2 cellular contexts compared by ENCODE assay signal in the genomic region with DNA sequence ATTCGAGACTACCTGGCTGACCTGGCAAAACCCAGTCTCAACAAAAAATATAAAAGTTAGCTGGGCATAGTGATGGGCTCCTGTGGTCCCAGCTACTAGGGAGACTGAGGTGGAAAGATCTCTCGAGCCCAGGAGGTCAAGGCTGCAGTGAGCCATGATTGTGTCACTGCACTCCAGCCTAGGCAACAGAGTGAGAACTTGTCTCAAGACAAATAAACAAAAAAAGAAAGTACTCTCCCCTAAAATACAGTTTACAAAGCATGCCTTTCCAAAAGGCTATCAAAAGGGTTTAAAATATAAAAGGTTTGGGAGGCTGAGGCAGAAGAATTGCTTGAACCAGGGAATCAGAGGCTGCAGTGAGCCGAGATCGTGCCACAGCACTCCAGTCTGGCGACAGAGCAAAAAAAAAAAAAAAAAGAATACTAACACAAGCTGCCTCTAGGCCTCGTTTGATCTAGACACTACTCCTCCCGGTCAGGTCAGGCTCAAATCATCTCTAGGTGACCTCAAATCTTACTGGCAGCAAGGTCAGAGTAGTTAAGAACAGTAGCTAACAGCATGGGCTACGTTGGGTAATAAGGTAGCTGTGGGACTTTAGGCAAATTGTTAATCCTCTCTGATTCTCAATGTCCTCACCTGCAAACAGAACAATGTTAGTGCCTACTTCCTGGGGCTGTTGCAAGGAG.
TF ChIP-seq lines count a peak whose summit lies in the region.

No MANE protein-coding gene starts in this region.

TF ChIP-seq in WTC11, 78 proteins besides CTCF, POLR2A, EP300 and RAD21:
- TF ChIP-seq, protein P1, sequence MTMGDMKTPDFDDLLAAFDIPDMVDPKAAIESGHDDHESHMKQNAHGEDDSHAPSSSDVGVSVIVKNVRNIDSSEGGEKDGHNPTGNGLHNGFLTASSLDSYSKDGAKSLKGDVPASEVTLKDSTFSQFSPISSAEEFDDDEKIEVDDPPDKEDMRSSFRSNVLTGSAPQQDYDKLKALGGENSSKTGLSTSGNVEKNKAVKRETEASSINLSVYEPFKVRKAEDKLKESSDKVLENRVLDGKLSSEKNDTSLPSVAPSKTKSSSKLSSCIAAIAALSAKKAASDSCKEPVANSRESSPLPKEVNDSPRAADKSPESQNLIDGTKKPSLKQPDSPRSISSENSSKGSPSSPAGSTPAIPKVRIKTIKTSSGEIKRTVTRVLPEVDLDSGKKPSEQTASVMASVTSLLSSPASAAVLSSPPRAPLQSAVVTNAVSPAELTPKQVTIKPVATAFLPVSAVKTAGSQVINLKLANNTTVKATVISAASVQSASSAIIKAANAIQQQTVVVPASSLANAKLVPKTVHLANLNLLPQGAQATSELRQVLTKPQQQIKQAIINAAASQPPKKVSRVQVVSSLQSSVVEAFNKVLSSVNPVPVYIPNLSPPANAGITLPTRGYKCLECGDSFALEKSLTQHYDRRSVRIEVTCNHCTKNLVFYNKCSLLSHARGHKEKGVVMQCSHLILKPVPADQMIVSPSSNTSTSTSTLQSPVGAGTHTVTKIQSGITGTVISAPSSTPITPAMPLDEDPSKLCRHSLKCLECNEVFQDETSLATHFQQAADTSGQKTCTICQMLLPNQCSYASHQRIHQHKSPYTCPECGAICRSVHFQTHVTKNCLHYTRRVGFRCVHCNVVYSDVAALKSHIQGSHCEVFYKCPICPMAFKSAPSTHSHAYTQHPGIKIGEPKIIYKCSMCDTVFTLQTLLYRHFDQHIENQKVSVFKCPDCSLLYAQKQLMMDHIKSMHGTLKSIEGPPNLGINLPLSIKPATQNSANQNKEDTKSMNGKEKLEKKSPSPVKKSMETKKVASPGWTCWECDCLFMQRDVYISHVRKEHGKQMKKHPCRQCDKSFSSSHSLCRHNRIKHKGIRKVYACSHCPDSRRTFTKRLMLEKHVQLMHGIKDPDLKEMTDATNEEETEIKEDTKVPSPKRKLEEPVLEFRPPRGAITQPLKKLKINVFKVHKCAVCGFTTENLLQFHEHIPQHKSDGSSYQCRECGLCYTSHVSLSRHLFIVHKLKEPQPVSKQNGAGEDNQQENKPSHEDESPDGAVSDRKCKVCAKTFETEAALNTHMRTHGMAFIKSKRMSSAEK (CRISPR knock-in tag; IDR thresholded peaks at IDR 0.05; ENCODE audit: borderline replicate concordance) = no peak
- TF ChIP-seq ZNF423 (CRISPR knock-in tag; IDR thresholded peaks at IDR 0.05) (no peak), ZNF671 (CRISPR knock-in tag; IDR thresholded peaks at IDR 0.05) (no peak), EMX1 (CRISPR knock-in tag; IDR thresholded peaks at IDR 0.05) (no peak)
- TF ChIP-seq, protein P2, sequence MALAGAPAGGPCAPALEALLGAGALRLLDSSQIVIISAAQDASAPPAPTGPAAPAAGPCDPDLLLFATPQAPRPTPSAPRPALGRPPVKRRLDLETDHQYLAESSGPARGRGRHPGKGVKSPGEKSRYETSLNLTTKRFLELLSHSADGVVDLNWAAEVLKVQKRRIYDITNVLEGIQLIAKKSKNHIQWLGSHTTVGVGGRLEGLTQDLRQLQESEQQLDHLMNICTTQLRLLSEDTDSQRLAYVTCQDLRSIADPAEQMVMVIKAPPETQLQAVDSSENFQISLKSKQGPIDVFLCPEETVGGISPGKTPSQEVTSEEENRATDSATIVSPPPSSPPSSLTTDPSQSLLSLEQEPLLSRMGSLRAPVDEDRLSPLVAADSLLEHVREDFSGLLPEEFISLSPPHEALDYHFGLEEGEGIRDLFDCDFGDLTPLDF (CRISPR knock-in tag; IDR thresholded peaks at IDR 0.05) = no peak

TF ChIP-seq in HepG2, 621 proteins besides CTCF, POLR2A, EP300 and RAD21 (continues in another document):
- TF ChIP-seq, protein P3, sequence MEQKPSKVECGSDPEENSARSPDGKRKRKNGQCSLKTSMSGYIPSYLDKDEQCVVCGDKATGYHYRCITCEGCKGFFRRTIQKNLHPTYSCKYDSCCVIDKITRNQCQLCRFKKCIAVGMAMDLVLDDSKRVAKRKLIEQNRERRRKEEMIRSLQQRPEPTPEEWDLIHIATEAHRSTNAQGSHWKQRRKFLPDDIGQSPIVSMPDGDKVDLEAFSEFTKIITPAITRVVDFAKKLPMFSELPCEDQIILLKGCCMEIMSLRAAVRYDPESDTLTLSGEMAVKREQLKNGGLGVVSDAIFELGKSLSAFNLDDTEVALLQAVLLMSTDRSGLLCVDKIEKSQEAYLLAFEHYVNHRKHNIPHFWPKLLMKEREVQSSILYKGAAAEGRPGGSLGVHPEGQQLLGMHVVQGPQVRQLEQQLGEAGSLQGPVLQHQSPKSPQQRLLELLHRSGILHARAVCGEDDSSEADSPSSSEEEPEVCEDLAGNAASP (CRISPR knock-in tag; IDR thresholded peaks at IDR 0.05; ENCODE audit: borderline replicate concordance) = peak; percentile 25; the same call in 1 of the 2 replicates
- no peak for TF ChIP-seq SNAPC2 (CRISPR knock-in tag; IDR thresholded peaks at IDR 0.05)
- TF ChIP-seq, protein P4, sequence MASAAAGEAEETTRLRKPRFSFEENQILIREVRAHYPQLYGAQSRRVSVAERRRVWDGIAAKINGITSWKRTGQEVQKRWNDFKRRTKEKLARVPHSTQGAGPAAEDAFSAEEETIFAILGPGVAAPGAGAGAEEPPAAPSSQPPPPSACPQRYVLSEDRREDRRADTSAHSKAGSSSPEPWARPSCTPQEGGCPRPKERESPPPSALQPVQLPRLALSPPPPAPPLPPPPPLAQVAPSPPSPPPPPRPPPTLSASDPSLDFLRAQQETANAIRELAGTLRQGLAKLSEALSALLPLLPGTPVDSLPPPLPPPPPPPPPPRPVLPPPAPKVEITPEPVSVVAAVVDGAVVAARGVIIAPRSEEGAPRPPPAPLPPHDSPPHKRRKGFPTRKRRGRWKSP (CRISPR knock-in tag; IDR thresholded peaks at IDR 0.05) = peak; percentile 51; the same call in 1 of the 2 replicates
- no peak for TF ChIP-seq DMAP1 (CRISPR knock-in tag; IDR thresholded peaks at IDR 0.05)
- TF ChIP-seq PITX1 (CRISPR knock-in tag; IDR thresholded peaks at IDR 0.05) = peak; percentile 40; the same call in 1 of the 2 replicates
- TF ChIP-seq ZNF121 (CRISPR knock-in tag; IDR thresholded peaks at IDR 0.05) = no peak
- no peak for TF ChIP-seq NFKB2 (CRISPR knock-in tag; IDR thresholded peaks at IDR 0.05; ENCODE audit: borderline replicate concordance)
- TF ChIP-seq, protein P5, sequence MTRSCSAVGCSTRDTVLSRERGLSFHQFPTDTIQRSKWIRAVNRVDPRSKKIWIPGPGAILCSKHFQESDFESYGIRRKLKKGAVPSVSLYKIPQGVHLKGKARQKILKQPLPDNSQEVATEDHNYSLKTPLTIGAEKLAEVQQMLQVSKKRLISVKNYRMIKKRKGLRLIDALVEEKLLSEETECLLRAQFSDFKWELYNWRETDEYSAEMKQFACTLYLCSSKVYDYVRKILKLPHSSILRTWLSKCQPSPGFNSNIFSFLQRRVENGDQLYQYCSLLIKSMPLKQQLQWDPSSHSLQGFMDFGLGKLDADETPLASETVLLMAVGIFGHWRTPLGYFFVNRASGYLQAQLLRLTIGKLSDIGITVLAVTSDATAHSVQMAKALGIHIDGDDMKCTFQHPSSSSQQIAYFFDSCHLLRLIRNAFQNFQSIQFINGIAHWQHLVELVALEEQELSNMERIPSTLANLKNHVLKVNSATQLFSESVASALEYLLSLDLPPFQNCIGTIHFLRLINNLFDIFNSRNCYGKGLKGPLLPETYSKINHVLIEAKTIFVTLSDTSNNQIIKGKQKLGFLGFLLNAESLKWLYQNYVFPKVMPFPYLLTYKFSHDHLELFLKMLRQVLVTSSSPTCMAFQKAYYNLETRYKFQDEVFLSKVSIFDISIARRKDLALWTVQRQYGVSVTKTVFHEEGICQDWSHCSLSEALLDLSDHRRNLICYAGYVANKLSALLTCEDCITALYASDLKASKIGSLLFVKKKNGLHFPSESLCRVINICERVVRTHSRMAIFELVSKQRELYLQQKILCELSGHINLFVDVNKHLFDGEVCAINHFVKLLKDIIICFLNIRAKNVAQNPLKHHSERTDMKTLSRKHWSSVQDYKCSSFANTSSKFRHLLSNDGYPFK (CRISPR knock-in tag; IDR thresholded peaks at IDR 0.05; ENCODE audit: borderline replicate concordance) = no peak
- TF ChIP-seq ZNF484 (CRISPR knock-in tag; IDR thresholded peaks at IDR 0.05; ENCODE audit: borderline replicate concordance, low read depth) = no peak
- TF ChIP-seq SOX5 (CRISPR knock-in tag; IDR thresholded peaks at IDR 0.05; ENCODE audit: borderline replicate concordance) = no peak
- no peak for TF ChIP-seq SOX13 (IDR thresholded peaks at IDR 0.05)
- 0 out of 4 replicates have a peak, but pooled peaks of 1 of the 2 experiments have one; percentile 22 for TF ChIP-seq SOX13 (CRISPR knock-in tag; conservative IDR thresholded peaks at IDR 0.05 in 1 of 2, IDR thresholded peaks at IDR 0.05 in 1 of 2)
- TF ChIP-seq KMT2B (CRISPR knock-in tag; IDR thresholded peaks at IDR 0.05) = 0 out of 2 replicates have a peak, but pooled peaks have one; percentile 20
- TF ChIP-seq, protein P6, sequence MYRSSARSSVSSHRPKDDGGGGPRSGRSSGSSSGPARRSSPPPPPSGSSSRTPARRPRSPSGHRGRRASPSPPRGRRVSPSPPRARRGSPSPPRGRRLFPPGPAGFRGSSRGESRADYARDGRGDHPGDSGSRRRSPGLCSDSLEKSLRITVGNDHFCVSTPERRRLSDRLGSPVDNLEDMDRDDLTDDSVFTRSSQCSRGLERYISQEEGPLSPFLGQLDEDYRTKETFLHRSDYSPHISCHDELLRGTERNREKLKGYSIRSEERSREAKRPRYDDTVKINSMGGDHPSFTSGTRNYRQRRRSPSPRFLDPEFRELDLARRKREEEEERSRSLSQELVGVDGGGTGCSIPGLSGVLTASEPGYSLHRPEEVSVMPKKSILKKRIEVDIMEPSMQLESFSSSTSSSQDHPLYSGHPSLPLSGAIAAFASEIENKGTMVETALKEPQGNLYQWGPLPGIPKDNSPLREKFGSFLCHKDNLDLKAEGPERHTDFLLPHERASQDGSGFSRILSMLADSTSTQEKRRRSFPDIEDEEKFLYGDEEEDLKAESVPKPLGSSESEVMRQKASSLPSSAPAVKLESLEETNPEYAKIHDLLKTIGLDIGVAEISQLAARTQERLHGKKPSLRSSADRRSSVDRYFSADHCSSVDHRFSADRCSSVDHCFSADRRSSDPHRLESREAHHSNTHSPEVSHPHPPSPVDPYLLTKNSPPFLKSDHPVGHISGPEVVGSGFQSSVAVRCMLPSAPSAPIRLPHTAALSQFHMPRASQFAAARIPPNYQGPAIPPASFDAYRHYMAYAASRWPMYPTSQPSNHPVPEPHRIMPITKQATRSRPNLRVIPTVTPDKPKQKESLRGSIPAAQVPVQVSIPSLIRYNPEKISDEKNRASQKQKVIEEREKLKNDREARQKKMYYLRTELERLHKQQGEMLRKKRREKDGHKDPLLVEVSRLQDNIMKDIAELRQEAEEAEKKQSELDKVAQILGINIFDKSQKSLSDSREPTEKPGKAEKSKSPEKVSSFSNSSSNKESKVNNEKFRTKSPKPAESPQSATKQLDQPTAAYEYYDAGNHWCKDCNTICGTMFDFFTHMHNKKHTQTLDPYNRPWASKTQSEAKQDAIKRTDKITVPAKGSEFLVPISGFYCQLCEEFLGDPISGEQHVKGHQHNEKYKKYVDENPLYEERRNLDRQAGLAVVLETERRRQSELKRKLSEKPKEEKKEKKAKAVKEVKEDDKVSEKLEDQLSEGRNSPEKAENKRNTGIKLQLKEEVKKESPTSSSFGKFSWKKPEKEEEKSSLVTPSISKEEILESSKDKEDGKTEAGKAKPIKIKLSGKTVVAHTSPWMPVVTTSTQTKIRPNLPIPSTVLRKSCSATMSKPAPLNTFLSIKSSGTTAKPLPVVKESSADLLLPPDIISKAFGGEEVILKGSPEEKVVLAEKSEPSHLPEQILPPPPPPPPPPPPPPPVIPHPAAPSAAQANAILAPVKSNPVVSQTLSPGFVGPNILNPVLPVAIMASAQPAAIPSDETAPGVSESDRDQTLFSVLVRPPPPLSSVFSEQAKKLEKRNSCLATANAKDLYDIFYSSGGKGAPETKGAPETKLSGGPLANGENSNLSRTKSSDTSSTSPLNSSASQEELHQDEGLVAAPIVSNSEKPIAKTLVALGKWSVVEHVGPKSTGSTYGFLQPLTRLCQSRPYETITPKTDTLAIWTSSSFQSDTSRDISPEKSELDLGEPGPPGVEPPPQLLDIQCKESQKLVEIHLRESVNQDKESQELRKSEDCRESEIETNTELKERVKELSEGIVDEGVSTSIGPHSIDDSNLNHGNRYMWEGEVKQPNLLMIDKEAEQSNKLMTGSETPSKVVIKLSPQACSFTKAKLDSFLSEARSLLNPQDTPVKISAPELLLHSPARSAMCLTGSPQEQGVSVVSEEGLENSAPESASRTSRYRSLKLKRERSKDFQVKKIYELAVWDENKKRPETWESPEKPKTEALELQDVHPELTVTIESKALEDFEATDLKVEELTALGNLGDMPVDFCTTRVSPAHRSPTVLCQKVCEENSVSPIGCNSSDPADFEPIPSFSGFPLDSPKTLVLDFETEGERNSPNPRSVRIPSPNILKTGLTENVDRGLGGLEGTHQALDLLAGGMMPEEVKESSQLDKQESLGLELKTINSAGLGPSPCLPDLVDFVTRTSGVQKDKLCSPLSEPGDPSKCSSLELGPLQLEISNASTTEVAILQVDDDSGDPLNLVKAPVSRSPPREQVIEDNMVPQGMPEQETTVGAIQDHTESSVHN (CRISPR knock-in tag; IDR thresholded peaks at IDR 0.05) = no peak
- peak; percentile 11; the same call in 1 of the 2 replicates for TF ChIP-seq GATAD2A (CRISPR knock-in tag; IDR thresholded peaks at IDR 0.05)
- TF ChIP-seq, protein P7, sequence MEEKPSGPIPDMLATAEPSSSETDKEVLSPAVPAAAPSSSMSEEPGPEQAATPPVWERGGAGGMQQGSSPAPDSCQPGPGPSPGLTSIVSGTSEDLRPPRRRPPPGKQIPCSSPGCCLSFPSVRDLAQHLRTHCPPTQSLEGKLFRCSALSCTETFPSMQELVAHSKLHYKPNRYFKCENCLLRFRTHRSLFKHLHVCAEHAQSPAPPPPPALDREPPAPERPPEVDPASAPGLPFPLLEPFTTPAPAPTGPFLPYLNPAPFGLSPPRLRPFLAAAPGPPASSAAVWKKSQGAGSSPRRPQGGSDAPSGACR (CRISPR knock-in tag; IDR thresholded peaks at IDR 0.05) = no peak
- TF ChIP-seq AHR (CRISPR knock-in tag; IDR thresholded peaks at IDR 0.05) = no peak
- no peak for TF ChIP-seq ZNF550 (CRISPR knock-in tag; IDR thresholded peaks at IDR 0.05; ENCODE audit: borderline replicate concordance)
- TF ChIP-seq, protein P8, sequence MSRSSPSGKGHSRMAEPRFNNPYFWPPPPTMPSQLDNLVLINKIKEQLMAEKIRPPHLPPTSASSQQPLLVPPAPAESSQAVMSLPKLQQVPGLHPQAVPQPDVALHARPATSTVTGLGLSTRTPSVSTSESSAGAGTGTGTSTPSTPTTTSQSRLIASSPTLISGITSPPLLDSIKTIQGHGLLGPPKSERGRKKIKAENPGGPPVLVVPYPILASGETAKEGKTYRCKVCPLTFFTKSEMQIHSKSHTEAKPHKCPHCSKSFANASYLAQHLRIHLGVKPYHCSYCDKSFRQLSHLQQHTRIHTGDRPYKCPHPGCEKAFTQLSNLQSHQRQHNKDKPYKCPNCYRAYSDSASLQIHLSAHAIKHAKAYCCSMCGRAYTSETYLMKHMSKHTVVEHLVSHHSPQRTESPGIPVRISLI (CRISPR knock-in tag; IDR thresholded peaks at IDR 0.05; ENCODE audit: borderline replicate concordance) = peak; percentile 91
